8 cellular contexts compared by ENCODE assay signal in genomic region chr1:45803299-45803780, GRCh38. TPM values are rescaled to one million over a fixed set of nuclear protein-coding genes. Genes with fewer than 3 reads are reported as not detected.
DNase-seq lines count a peak whose midpoint lies in the region; ATAC-seq and TF ChIP-seq lines count a peak whose summit lies in the region.

TSS of gene MAST2 (plus strand) at chr1:45803612. CDS start at chr1:45803896, 284 bp downstream.

- no peaks in the 10 kb centered on the region for H3K9me3 ChIP-seq in KOPT-K1 (ENCODE audit: insufficient read depth, low read length, poor library complexity, severe bottlenecking)

- intact Hi-C loops in activated T-helper 1 cell treated with anti-CD3 and anti-CD28 coated beads, Interleukin-12 subunit alpha, Interleukin-12 subunit beta, Interleukin-2, Interleukin-4 antibody, amounts not matched to agents 30 ng/mL and 10 ng/mL and 1 ng/mL, durations not matched to agents 14 hours and 24 hours and 36 hours (cut with micrococcal nuclease), result loop anchor here (1.0 to 5.0 kb wide), 5 partner anchors 53 to 499 kb away; partner anchors contain the start of genes GPBP1L1, IPP, LRRC41 and NASP

- DNase-seq in DMS79 (lab: John Stamatoyannopoulos, UW) (peak; percentile 83), RKO (ENCODE audit: low spot score) (peak; percentile 92), fibroblast of mammary gland (ENCODE audit: low read depth) (peak; percentile 81)
- peak; percentile 87 for DNase-seq in activated T-helper 1 cell treated with anti-CD3 and anti-CD28 coated beads, Interleukin-12 subunit alpha, Interleukin-12 subunit beta, Interleukin-2, Interleukin-4 antibody, amounts not matched to agents 30 ng/mL and 10 ng/mL and 1 ng/mL, durations not matched to agents 14 hours and 24 hours and 36 hours (ENCODE audit: low spot score)
- DNase-seq in naive thymus-derived CD8-positive, alpha-beta T cell, result peak; percentile 61 to 84 (median 74)

- H3K27me3 Mint-ChIP-seq in activated T-helper 1 cell treated with anti-CD3 and anti-CD28 coated beads, Interleukin-12 subunit alpha, Interleukin-12 subunit beta, Interleukin-2, Interleukin-4 antibody, amounts not matched to agents 30 ng/mL and 10 ng/mL and 1 ng/mL, durations not matched to agents 14 hours and 24 hours and 36 hours (ENCODE audit: insufficient read depth), result no peaks in the 10 kb centered on the region
- peaks cover 0 to 3% (median 0%) of the 10 kb centered on the region in 5 donors for H3K27me3 Mint-ChIP-seq in naive thymus-derived CD8-positive, alpha-beta T cell
- H3K27me3 Mint-ChIP-seq in stimulated activated memory B cell treated with anti-CD40 and anti-IgM and Interleukin-4, amounts not matched to agents 10 μg/mL and 1 μg/mL and 100 μg/mL, for 72 hours, result no peaks in the 10 kb centered on the region

- TF ChIP-seq CTCF in fibroblast of mammary gland (conservative IDR thresholded peaks at IDR 0.05; ENCODE audit: control insufficient read depth, insufficient read depth, low read depth, low read length), result no peak

- peaks cover 32% of the 10 kb centered on the region for H3K4me1 Mint-ChIP-seq in activated T-helper 1 cell treated with anti-CD3 and anti-CD28 coated beads, Interleukin-12 subunit alpha, Interleukin-12 subunit beta, Interleukin-2, Interleukin-4 antibody, amounts not matched to agents 30 ng/mL and 10 ng/mL and 1 ng/mL, durations not matched to agents 14 hours and 24 hours and 36 hours (ENCODE audit: low read depth)
- H3K4me1 Mint-ChIP-seq in naive thymus-derived CD8-positive, alpha-beta T cell, result peaks cover 10 to 22% (median 19%) of the 10 kb centered on the region in 4 donors
- peaks cover 31% of the 10 kb centered on the region for H3K4me1 Mint-ChIP-seq in stimulated activated memory B cell treated with anti-CD40 and anti-IgM and Interleukin-4, amounts not matched to agents 10 μg/mL and 1 μg/mL and 100 μg/mL, for 72 hours

- ATAC-seq in GM21786 (IDR thresholded peaks at IDR 0.05; ENCODE audit: unreplicated experiment), result peak; percentile 85
- peak; percentile 90 to 94 for ATAC-seq in naive thymus-derived CD8-positive, alpha-beta T cell
- peak; percentile 98 for ATAC-seq in stimulated activated memory B cell treated with anti-CD40 and anti-IgM and Interleukin-4, amounts not matched to agents 10 μg/mL and 1 μg/mL and 100 μg/mL, for 72 hours

- H3K9me3 Mint-ChIP-seq in activated T-helper 1 cell treated with anti-CD3 and anti-CD28 coated beads, Interleukin-12 subunit alpha, Interleukin-12 subunit beta, Interleukin-2, Interleukin-4 antibody, amounts not matched to agents 30 ng/mL and 10 ng/mL and 1 ng/mL, durations not matched to agents 14 hours and 24 hours and 36 hours, result no peaks in the 10 kb centered on the region
- no peaks in the 10 kb centered on the region for H3K9me3 Mint-ChIP-seq in naive thymus-derived CD8-positive, alpha-beta T cell
- H3K9me3 Mint-ChIP-seq in stimulated activated memory B cell treated with anti-CD40 and anti-IgM and Interleukin-4, amounts not matched to agents 10 μg/mL and 1 μg/mL and 100 μg/mL, for 72 hours, result no peaks in the 10 kb centered on the region

- POLR2A ChIA-PET in naive thymus-derived CD8-positive, alpha-beta T cell (lab: Charles Lee), result no interaction called here

- H3K36me3 ChIP-seq in KOPT-K1 (ENCODE audit: insufficient read depth, low read length), result peaks cover 26% of the 10 kb centered on the region

- H3K27ac Mint-ChIP-seq in activated T-helper 1 cell treated with anti-CD3 and anti-CD28 coated beads, Interleukin-12 subunit alpha, Interleukin-12 subunit beta, Interleukin-2, Interleukin-4 antibody, amounts not matched to agents 30 ng/mL and 10 ng/mL and 1 ng/mL, durations not matched to agents 14 hours and 24 hours and 36 hours, result peak within 1 kb of the TSS; percentile 93
- H3K27ac Mint-ChIP-seq in naive thymus-derived CD8-positive, alpha-beta T cell, result peak within 1 kb of the TSS; percentile 12 to 81 (median 62)
- H3K27ac Mint-ChIP-seq in stimulated activated memory B cell treated with anti-CD40 and anti-IgM and Interleukin-4, amounts not matched to agents 10 μg/mL and 1 μg/mL and 100 μg/mL, for 72 hours, result peak within 1 kb of the TSS; percentile 60

- peaks cover 12% of the 10 kb centered on the region for H3K36me3 Mint-ChIP-seq in activated T-helper 1 cell treated with anti-CD3 and anti-CD28 coated beads, Interleukin-12 subunit alpha, Interleukin-12 subunit beta, Interleukin-2, Interleukin-4 antibody, amounts not matched to agents 30 ng/mL and 10 ng/mL and 1 ng/mL, durations not matched to agents 14 hours and 24 hours and 36 hours (ENCODE audit: low read depth)
- peaks cover 0 to 3% (median 0%) of the 10 kb centered on the region in 3 donors for H3K36me3 Mint-ChIP-seq in naive thymus-derived CD8-positive, alpha-beta T cell
- peaks cover 12% of the 10 kb centered on the region for H3K36me3 Mint-ChIP-seq in stimulated activated memory B cell treated with anti-CD40 and anti-IgM and Interleukin-4, amounts not matched to agents 10 μg/mL and 1 μg/mL and 100 μg/mL, for 72 hours

- peak within 1 kb of the TSS; percentile 99 for H3K4me3 Mint-ChIP-seq in activated T-helper 1 cell treated with anti-CD3 and anti-CD28 coated beads, Interleukin-12 subunit alpha, Interleukin-12 subunit beta, Interleukin-2, Interleukin-4 antibody, amounts not matched to agents 30 ng/mL and 10 ng/mL and 1 ng/mL, durations not matched to agents 14 hours and 24 hours and 36 hours
- peak within 1 kb of the TSS; percentile 83 to 93 (median 91) for H3K4me3 Mint-ChIP-seq in naive thymus-derived CD8-positive, alpha-beta T cell
- peak within 1 kb of the TSS; percentile 90 for H3K4me3 Mint-ChIP-seq in stimulated activated memory B cell treated with anti-CD40 and anti-IgM and Interleukin-4, amounts not matched to agents 10 μg/mL and 1 μg/mL and 100 μg/mL, for 72 hours

- H3K4me3 ChIP-seq in fibroblast of mammary gland (ENCODE audit: control insufficient read depth, low read depth, low read length), result peak within 1 kb of the TSS; percentile 87

- peak within 1 kb of the TSS; percentile 57 for H3K27ac ChIP-seq in KOPT-K1 (ENCODE audit: low read depth, low read length, poor library complexity, severe bottlenecking)

RNA-seq across cellular contexts. Expression of gene MAST2, which starts in this region (rescaled TPM):
- 32.0 and 37.2 TPM in 2 replicates for total RNA-seq in activated T-helper 1 cell treated with anti-CD3 and anti-CD28 coated beads, Interleukin-12 subunit alpha, Interleukin-12 subunit beta, Interleukin-2, Interleukin-4 antibody, amounts not matched to agents 30 ng/mL and 10 ng/mL and 1 ng/mL, durations not matched to agents 14 hours and 24 hours and 36 hours
- 1 to 10 TPM; 8.4 to 8.9 TPM for total RNA-seq in naive thymus-derived CD8-positive, alpha-beta T cell
- 1 to 10 TPM in 2 of 3 donors, under 1 TPM in 1; 0.48 to 1.7 (median 1.4) TPM for polyA plus RNA-seq in naive thymus-derived CD8-positive, alpha-beta T cell

Comparison
In these comparisons a context has a peak if more than half of its experiments do, and no peak if none do; other contexts are left out.
1. Peak in every context shown above with its lines: DNase-seq, ATAC-seq, H3K4me3 ChIP-seq and H3K27ac ChIP-seq.